In the genomic region with DNA sequence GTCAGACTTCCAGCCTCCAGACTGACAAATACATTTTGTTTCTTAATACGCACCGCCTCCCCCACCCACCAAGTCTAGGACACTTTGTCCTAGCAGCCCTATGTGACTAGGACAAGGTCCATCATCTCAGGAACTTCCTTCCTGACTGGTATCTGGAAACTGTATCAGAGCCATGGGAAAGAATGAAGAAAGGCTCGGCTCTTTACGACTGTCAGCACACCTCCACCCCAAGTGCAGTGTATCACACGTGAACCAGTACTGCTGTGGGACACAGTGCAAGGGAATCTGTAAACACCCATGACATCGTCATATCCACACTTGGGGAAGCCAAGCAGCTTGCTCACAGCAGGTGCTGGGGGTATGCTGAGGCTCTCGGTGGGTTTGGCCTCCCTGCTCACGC, we compare ENCODE assay signal across 2 cellular contexts. TPM values are rescaled to one million over a fixed set of nuclear protein-coding genes. Genes with fewer than 3 reads are reported as not detected.
"Had no signal": no experiment of that assay in that cellular context is flagged by ENCODE, and none has a peak within 500 bp of the region (broad histone marks: within the 10 kb centered on the region; RNA-seq: fewer than 3 reads in every experiment).

No MANE protein-coding gene starts in this region.

RNA-seq across cellular contexts. Expression of gene NUTM2G, which starts 13.0 kb away (rescaled TPM):
- total RNA-seq: G401, GM12878 had no signal
